ENCODE assay signal across 25 cellular contexts in the genomic region with DNA sequence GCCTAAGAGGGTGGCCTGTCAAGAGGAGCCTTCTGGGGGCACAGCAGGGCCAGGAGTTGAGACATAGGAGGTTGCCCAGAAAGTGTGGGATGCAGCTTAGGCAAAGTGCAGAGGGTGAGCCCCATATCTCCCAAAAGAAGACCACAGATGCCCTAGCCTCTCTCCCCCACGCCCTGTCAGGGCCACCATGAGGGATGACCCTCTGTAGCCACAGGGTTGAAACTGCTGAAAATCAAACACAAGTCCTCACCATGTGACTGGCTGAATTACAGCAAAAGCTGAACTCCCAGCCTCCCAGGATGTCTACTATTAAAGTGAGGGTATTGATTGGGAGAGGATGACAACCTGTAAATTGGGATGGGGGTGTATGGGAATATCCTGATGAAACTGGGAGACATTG. TPM values are rescaled to one million over a fixed set of nuclear protein-coding genes. Genes with fewer than 3 reads are reported as not detected.
"Had no signal": no experiment of that assay in that cellular context is flagged by ENCODE, and none has a peak within 500 bp of the region (broad histone marks: within the 10 kb centered on the region; RNA-seq: fewer than 3 reads in every experiment).

No MANE protein-coding gene starts in this region.

- H3K27me3 Mint-ChIP-seq: stimulated activated naive CD8-positive, alpha-beta T cell treated with anti-CD3 and anti-CD28 coated beads, Interleukin-15, Interleukin-2, amounts not matched to agents 100 ng/mL and 50 ng/mL, for 24 hours had no signal

- H3K27me3 ChIP-seq: colonic mucosa, heart left ventricle, pancreas, right lobe of liver, transverse colon, vagina had no signal

- ATAC-seq: left lobe of liver, pancreas, right lobe of liver had no signal

- H3K9me3 Mint-ChIP-seq: activated CD4-positive, alpha-beta T cell treated with anti-CD3 and anti-CD28 coated beads, Interleukin-2, amount 10 ng/mL, durations not matched to agents 7 days and 5 days; activated naive CD8-positive, alpha-beta T cell treated with anti-CD3 and anti-CD28 coated beads for 36 hours; activated T-helper 1 cell treated with anti-CD3 and anti-CD28 coated beads, Interleukin-12 subunit alpha, Interleukin-12 subunit beta, Interleukin-2, Interleukin-4 antibody, amounts not matched to agents 30 ng/mL and 10 ng/mL and 1 ng/mL, durations not matched to agents 14 hours and 24 hours and 36 hours; mesothelial cell of epicardium; stimulated activated naive CD8-positive, alpha-beta T cell treated with anti-CD3 and anti-CD28 coated beads, Interleukin-15, Interleukin-2, amounts not matched to agents 100 ng/mL and 50 ng/mL, for 24 hours had no signal

- H3K4me3 Mint-ChIP-seq: activated CD4-positive, alpha-beta T cell treated with anti-CD3 and anti-CD28 coated beads, Interleukin-2, amount 10 ng/mL, durations not matched to agents 7 days and 5 days; activated naive CD8-positive, alpha-beta T cell treated with anti-CD3 and anti-CD28 coated beads for 36 hours; activated T-helper 1 cell treated with anti-CD3 and anti-CD28 coated beads, Interleukin-12 subunit alpha, Interleukin-12 subunit beta, Interleukin-2, Interleukin-4 antibody, amounts not matched to agents 30 ng/mL and 10 ng/mL and 1 ng/mL, durations not matched to agents 14 hours and 24 hours and 36 hours; stimulated activated naive CD8-positive, alpha-beta T cell treated with anti-CD3 and anti-CD28 coated beads, Interleukin-15, Interleukin-2, amounts not matched to agents 100 ng/mL and 50 ng/mL, for 24 hours had no signal

- H3K4me1 ChIP-seq: colonic mucosa, pancreas had no signal

- H3K4me3 ChIP-seq: colonic mucosa, lung, pancreas, right lobe of liver had no signal

- H3K9me3 ChIP-seq: colonic mucosa, heart left ventricle, pancreas, right lobe of liver, transverse colon, vagina had no signal

- H3K36me3 ChIP-seq: colonic mucosa, heart left ventricle, pancreas, right lobe of liver, transverse colon, vagina had no signal

- H3K27ac ChIP-seq: colonic mucosa, heart left ventricle, pancreas, right lobe of liver, transverse colon had no signal

- FAIRE-seq: endometrium, frontal cortex, kidney, pancreas, small intestine had no signal

- H3K27ac Mint-ChIP-seq: activated CD4-positive, alpha-beta T cell treated with anti-CD3 and anti-CD28 coated beads, Interleukin-2, amount 10 ng/mL, durations not matched to agents 7 days and 5 days; activated naive CD8-positive, alpha-beta T cell treated with anti-CD3 and anti-CD28 coated beads for 36 hours; activated T-helper 1 cell treated with anti-CD3 and anti-CD28 coated beads, Interleukin-12 subunit alpha, Interleukin-12 subunit beta, Interleukin-2, Interleukin-4 antibody, amounts not matched to agents 30 ng/mL and 10 ng/mL and 1 ng/mL, durations not matched to agents 14 hours and 24 hours and 36 hours; mesothelial cell of epicardium; stimulated activated naive CD8-positive, alpha-beta T cell treated with anti-CD3 and anti-CD28 coated beads, Interleukin-15, Interleukin-2, amounts not matched to agents 100 ng/mL and 50 ng/mL, for 24 hours had no signal

- H3K36me3 Mint-ChIP-seq: activated naive CD8-positive, alpha-beta T cell treated with anti-CD3 and anti-CD28 coated beads for 36 hours; mesothelial cell of epicardium had no signal

- DNase-seq: activated CD4-positive, alpha-beta T cell treated with anti-CD3 and anti-CD28 coated beads, Interleukin-2, amount 10 ng/mL, durations not matched to agents 7 days and 5 days; activated CD4-positive, CD25-positive, alpha-beta regulatory T cell; activated gamma-delta T cell treated with Interleukin-2 at 50 U/mL for 16 hours; activated naive CD8-positive, alpha-beta T cell treated with anti-CD3 and anti-CD28 coated beads for 36 hours; amniotic stem cell; colonic mucosa; erythroblast; right lobe of liver; small intestine; stimulated activated CD4-positive, alpha-beta T cell treated with anti-CD3 and anti-CD28 coated beads, Interleukin-15, amount 100 ng/mL, for 24 hours; stimulated activated CD4-positive, alpha-beta T cell treated with anti-CD3 and anti-CD28 coated beads, Interleukin-2, amount 100 ng/mL, for 48 hours; T-helper 1 cell; T1000; transverse colon had no signal

RNA-seq across cellular contexts. Expression of a gene that starts 44.0 kb away (rescaled TPM):
- total RNA-seq: activated CD4-positive, alpha-beta T cell treated with anti-CD3 and anti-CD28 coated beads, Interleukin-2, amount 10 ng/mL, durations not matched to agents 7 days and 5 days; activated naive CD8-positive, alpha-beta T cell treated with anti-CD3 and anti-CD28 coated beads for 36 hours; activated T-helper 1 cell treated with anti-CD3 and anti-CD28 coated beads, Interleukin-12 subunit alpha, Interleukin-12 subunit beta, Interleukin-2, Interleukin-4 antibody, amounts not matched to agents 30 ng/mL and 10 ng/mL and 1 ng/mL, durations not matched to agents 14 hours and 24 hours and 36 hours; heart left ventricle; kidney; left lobe of liver; mesothelial cell of epicardium; right lobe of liver; vagina had no signal
- polyA plus RNA-seq: heart left ventricle, lung had no signal
